Comparison of ENCODE assay signal across 18 cellular contexts in genomic region chr18:13356032-13356431, GRCh38.
DNase-seq lines count a peak whose midpoint lies in the region; ATAC-seq and TF ChIP-seq lines count a peak whose summit lies in the region.
"Had no signal": no experiment of that assay in that cellular context is flagged by ENCODE, and none has a peak within 500 bp of the region (broad histone marks: within the 10 kb centered on the region; RNA-seq: fewer than 3 reads in every experiment).

No MANE protein-coding gene starts in this region.

- H3K27me3 Mint-ChIP-seq in stimulated activated naive CD8-positive, alpha-beta T cell treated with anti-CD3 and anti-CD28 coated beads, Interleukin-15, amount 100 ng/mL, for 72 hours, result no peaks in the 10 kb centered on the region
- H3K27me3 Mint-ChIP-seq: CD4-positive, alpha-beta memory T cell had no signal

- intact Hi-C loops in upper lobe of right lung (cut with DNase I), result no loop called here

- no peaks in the 10 kb centered on the region for H3K27me3 ChIP-seq in upper lobe of right lung

- no peak for TF ChIP-seq CTCF in GM10266 (IDR thresholded peaks at IDR 0.05; ENCODE audit: control insufficient read depth, insufficient read depth, low read depth, missing control alignments)
- no peak for TF ChIP-seq CTCF in GM20000 (IDR thresholded peaks at IDR 0.05; ENCODE audit: extremely low read depth, missing control alignments)
- TF ChIP-seq CTCF in upper lobe of right lung (IDR thresholded peaks at IDR 0.05), result no peak

- peaks cover 0 to 6% of the 10 kb centered on the region in 2 donors for H3K9me3 Mint-ChIP-seq in stimulated activated naive CD8-positive, alpha-beta T cell treated with anti-CD3 and anti-CD28 coated beads, Interleukin-15, amount 100 ng/mL, for 72 hours

- DNase-seq in GM10266 (ENCODE audit: extremely low spot score) (peak; percentile 1), GM20000 (ENCODE audit: low spot score) (peak; percentile 3), caudate nucleus (lab: John Stamatoyannopoulos, UW) (no peak), left lobe of liver (ENCODE audit: low spot score) (no peak), mesenteric fat pad (ENCODE audit: low spot score) (no peak), upper lobe of right lung (no peak)
- no peak for DNase-seq in stimulated activated naive CD8-positive, alpha-beta T cell treated with anti-CD3 and anti-CD28 coated beads, Interleukin-15, amount 100 ng/mL, for 72 hours
- DNase-seq: C1 segment of cervical spinal cord; Calu3; CD4-positive, alpha-beta memory T cell; COR-L47; DMS53; DMS79 treated with DMSO at 0.1 percent for 48 hours; GF-D8; GM23248; H9 had no signal

- H3K27ac ChIP-seq in caudate nucleus (ENCODE audit: low read depth, low read length) (peak overlapping the region; percentile 16), upper lobe of right lung (no peak overlapping the region)
- H3K27ac ChIP-seq: GM23248 had no signal

- no peaks in the 10 kb centered on the region for H3K36me3 ChIP-seq in upper lobe of right lung

- H3K27ac Mint-ChIP-seq in stimulated activated naive CD8-positive, alpha-beta T cell treated with anti-CD3 and anti-CD28 coated beads, Interleukin-15, amount 100 ng/mL, for 72 hours, result no peak overlapping the region
- H3K27ac Mint-ChIP-seq: CD4-positive, alpha-beta memory T cell; H9 had no signal

- peaks cover 38% of the 10 kb centered on the region for H3K4me1 Mint-ChIP-seq in stimulated activated naive CD8-positive, alpha-beta T cell treated with anti-CD3 and anti-CD28 coated beads, Interleukin-15, amount 100 ng/mL, for 72 hours

- H3K4me3 Mint-ChIP-seq in stimulated activated naive CD8-positive, alpha-beta T cell treated with anti-CD3 and anti-CD28 coated beads, Interleukin-15, amount 100 ng/mL, for 72 hours, result no peak overlapping the region
- H3K4me3 Mint-ChIP-seq: CD4-positive, alpha-beta memory T cell; H9 had no signal

- H3K4me3 ChIP-seq in upper lobe of right lung, result no peak overlapping the region
- H3K4me3 ChIP-seq: GM23248 had no signal

- H3K4me1 ChIP-seq in upper lobe of right lung, result no peaks in the 10 kb centered on the region

- H3K9me3 ChIP-seq in upper lobe of right lung, result no peaks in the 10 kb centered on the region

- ATAC-seq in left lobe of liver, result peak; percentile 80
- ATAC-seq in stimulated activated naive CD8-positive, alpha-beta T cell treated with anti-CD3 and anti-CD28 coated beads, Interleukin-15, amount 100 ng/mL, for 72 hours, result no peak
- ATAC-seq in upper lobe of right lung, result no peak
- ATAC-seq in HG02571 (IDR thresholded peaks at IDR 0.05; ENCODE audit: unreplicated experiment), result no peak
- ATAC-seq: HCT116 had no signal

Comparison
In these comparisons a context has a peak if more than half of its experiments do, and no peak if none do; other contexts are left out.
1. DNase-seq: peak in GM10266 (single experiment) and GM20000 (single experiment); none in caudate nucleus (0 of 61), left lobe of liver (single experiment), stimulated activated naive CD8-positive, alpha-beta T cell treated with anti-CD3 and anti-CD28 coated beads, Interleukin-15, amount 100 ng/mL, for 72 hours (0 of 2), mesenteric fat pad (single experiment) and upper lobe of right lung (single experiment).